Comparison of ENCODE assay signal across 15 cellular contexts in genomic region chr9:2722715-2723114, GRCh38. TPM values are rescaled to one million over a fixed set of nuclear protein-coding genes. Genes with fewer than 3 reads are reported as not detected.
A peak's percentile ranks its signal among the peaks of the same experiment; 100 is the strongest.
DNase-seq lines count a peak whose midpoint lies in the region; ATAC-seq and TF ChIP-seq lines count a peak whose summit lies in the region.
"Had no signal": no experiment of that assay in that cellular context is flagged by ENCODE, and none has a peak within 500 bp of the region (broad histone marks: within the 10 kb centered on the region; RNA-seq: fewer than 3 reads in every experiment).

No MANE protein-coding gene starts in this region.

- no peaks in the 10 kb centered on the region for H4K20me1 ChIP-seq in OCI-LY7 (ENCODE audit: insufficient read depth, low read length)

- H2AFZ ChIP-seq in OCI-LY7 (ENCODE audit: low read length): no peak overlapping the region

- H3K36me3 ChIP-seq in OCI-LY7 (ENCODE audit: insufficient read depth, low read length): 0 out of 2 replicates have a peak, but pooled peaks cover 10% of the 10 kb centered on the region
- H3K36me3 ChIP-seq in gastrocnemius medialis: no peaks in the 10 kb centered on the region
- peaks cover 0 to 7% of the 10 kb centered on the region in 2 donors for H3K36me3 ChIP-seq in gastroesophageal sphincter
- H3K36me3 ChIP-seq: SJSA1 had no signal

- peak; percentile 21 for DNase-seq in NCI-H146 (lab: John Stamatoyannopoulos, UW)
- no peak for DNase-seq in NCI-H146 treated with DMSO at 0.1 percent for 48 hours (lab: John Stamatoyannopoulos, UW; ENCODE audit: unreplicated experiment)
- peak; percentile 7 for DNase-seq in OCI-LY7 (ENCODE audit: low spot score)
- DNase-seq in epithelial cell of esophagus (ENCODE audit: low read depth): peak; percentile 87
- peak; percentile 66 to 80 for DNase-seq in gastrocnemius medialis
- no peak for DNase-seq in SKM-1 (lab: John Stamatoyannopoulos, UW; ENCODE audit: unreplicated experiment)
- DNase-seq: 8988T; activated T-cell treated with anti-CD3 and anti-CD28 coated beads, Interleukin-2, amount 50 U/mL, for 1 hour; dermis blood vessel endothelial cell; immature natural killer cell; NCI-H1694; retina had no signal

- in situ Hi-C loops in gastrocnemius medialis (cut with MboI; ENCODE audit: low sequenced_read_pairs in 4 of 4): loop anchor here in 1 of 4 donors (10.0 kb wide), 1 partner anchor 98 kb away; the partner anchor contains the start of gene VLDLR

- CTCF ChIA-PET in OCI-LY7 (lab: Charles Lee; ENCODE audit: unreplicated experiment): no interaction called here

- intact Hi-C loops in OCI-LY7 (cut with micrococcal nuclease; ENCODE audit: unreplicated experiment): loop anchor here (10.0 kb wide), 1 partner anchor 488 kb away; no protein-coding TSS in a partner anchor
- intact Hi-C loops in gastrocnemius medialis (cut with DNase I; ENCODE audit: low total_unique reads): loop anchor here (10.0 kb wide), 1 partner anchor 228 kb away; no protein-coding TSS in a partner anchor

- H3K4me3 ChIP-seq in OCI-LY7 (ENCODE audit: low read depth, low read length, poor library complexity, severe bottlenecking) (no peak overlapping the region), epithelial cell of esophagus (ENCODE audit: low read length) (no peak overlapping the region), gastrocnemius medialis (no peak overlapping the region), gastroesophageal sphincter (no peak overlapping the region)
- H3K4me3 ChIP-seq: SJSA1 had no signal

- BruUV-seq in OCI-LY7 (replicated peaks; lab: Mats Ljungman, UMichigan): no TSS peak

- no peak for TF ChIP-seq EP300 in gastroesophageal sphincter (IDR thresholded peaks at IDR 0.05)

- H3K9me3 ChIP-seq in OCI-LY7 (ENCODE audit: low read length) (no peaks in the 10 kb centered on the region), gastrocnemius medialis (no peaks in the 10 kb centered on the region), gastroesophageal sphincter (no peaks in the 10 kb centered on the region)
- H3K9me3 ChIP-seq: SJSA1 had no signal

- H3K27me3 ChIP-seq in gastrocnemius medialis (no peaks in the 10 kb centered on the region), gastroesophageal sphincter (no peaks in the 10 kb centered on the region)
- H3K27me3 ChIP-seq: SJSA1 had no signal

- peaks cover under 1% of the 10 kb centered on the region for H3K4me1 ChIP-seq in OCI-LY7 (ENCODE audit: insufficient read depth, low read length, poor library complexity, severe bottlenecking)
- H3K4me1 ChIP-seq in gastrocnemius medialis: peaks cover 11 to 17% of the 10 kb centered on the region in 2 donors
- no peaks in the 10 kb centered on the region for H3K4me1 ChIP-seq in gastroesophageal sphincter

- ATAC-seq in gastrocnemius medialis: peak; percentile 97 to 99
- ATAC-seq in GM18858 (IDR thresholded peaks at IDR 0.05; ENCODE audit: unreplicated experiment): no peak
- ATAC-seq in gastroesophageal sphincter: no peak

- POLR2A ChIA-PET in OCI-LY7 (lab: Charles Lee): interaction anchor here (0.6 kb wide), 2 partner anchors 28 to 186 kb away, joined by 3 read pairs; no protein-coding TSS in a partner anchor

- TF ChIP-seq POLR2A in gastrocnemius medialis (IDR thresholded peaks at IDR 0.05) (no peak), gastroesophageal sphincter (IDR thresholded peaks at IDR 0.05) (no peak)

- WGBS in gastroesophageal sphincter (ENCODE audit: low coverage in 1 of 2), 2 donors: 75 to 100% methylated on average over 1 to 2 of the region's 2 CpGs

- H3K27ac ChIP-seq in OCI-LY7 (ENCODE audit: low read depth, low read length, poor library complexity, severe bottlenecking) (no peak overlapping the region), gastrocnemius medialis (peak overlapping the region; percentile 63 to 78 (median 73)), gastroesophageal sphincter (no peak overlapping the region)
- H3K27ac ChIP-seq: SJSA1 had no signal

- H3K4me2 ChIP-seq in OCI-LY7 (ENCODE audit: low read length): no peak overlapping the region

- 0 out of 2 replicates have a peak, but pooled peaks have one; percentile 3 for TF ChIP-seq CTCF in OCI-LY7 (conservative IDR thresholded peaks at IDR 0.05; ENCODE audit: low read length)
- no peak for TF ChIP-seq CTCF in epithelial cell of esophagus (IDR thresholded peaks at IDR 0.05; ENCODE audit: insufficient read depth, low read depth, low read length, missing control alignments)
- TF ChIP-seq CTCF in gastrocnemius medialis (IDR thresholded peaks at IDR 0.05 in 4 of 5, conservative IDR thresholded peaks at IDR 0.05 in 1 of 5): no peak
- TF ChIP-seq CTCF in gastroesophageal sphincter (IDR thresholded peaks at IDR 0.05): no peak

- H3K9me2 ChIP-seq in OCI-LY7 (ENCODE audit: insufficient read depth, low read length): no peaks in the 10 kb centered on the region

- no peaks in the 10 kb centered on the region for H3K79me2 ChIP-seq in OCI-LY7 (ENCODE audit: insufficient read depth, low read depth, low read length)

RNA-seq across cellular contexts. Expression of gene KCNV2, which starts 5.4 kb away (rescaled TPM):
- not detected in 2 replicates for total RNA-seq in OCI-LY7 (2014; rRNA removed; shearing (Covaris generic))
- total RNA-seq in OCI-LY7 (2022) (not detected in 2 replicates), gastrocnemius medialis (not detected), gastroesophageal sphincter (not detected)
- total RNA-seq: dermis blood vessel endothelial cell, SJSA1 had no signal

Comparison
In these comparisons a context has a peak if more than half of its experiments do, and no peak if none do; other contexts are left out.
1. DNase-seq: peak in NCI-H146 (single experiment), OCI-LY7 (single experiment), epithelial cell of esophagus (single experiment) and gastrocnemius medialis (2 of 2); none in NCI-H146 treated with DMSO at 0.1 percent for 48 hours (single experiment) and SKM-1 (single experiment).
2. H3K27ac ChIP-seq: peak in gastrocnemius medialis (4 of 4); none in OCI-LY7 (single experiment) and gastroesophageal sphincter (0 of 4).
3. ATAC-seq: peak in gastrocnemius medialis (2 of 2); none in GM18858 (single experiment) and gastroesophageal sphincter (single experiment).